12 cellular contexts compared by ENCODE assay signal in genomic region chr16:11683140-11683539, GRCh38. TPM values are rescaled to one million over a fixed set of nuclear protein-coding genes. Genes with fewer than 3 reads are reported as not detected.
DNase-seq lines count a peak whose midpoint lies in the region; TF ChIP-seq lines count a peak whose summit lies in the region.
"Had no signal": no experiment of that assay in that cellular context is flagged by ENCODE, and none has a peak within 500 bp of the region (broad histone marks: within the 10 kb centered on the region; RNA-seq: fewer than 3 reads in every experiment).

No MANE protein-coding gene starts in this region.

- H3K9me3 ChIP-seq in subcutaneous abdominal adipose tissue (ENCODE audit: control insufficient read depth in 5 of 5, low read length in 5 of 5), result no peaks in the 10 kb centered on the region
- no peaks in the 10 kb centered on the region for H3K9me3 ChIP-seq in CD8-positive, alpha-beta memory T cell (ENCODE audit: low read length)
- H3K9me3 ChIP-seq: right lobe of liver had no signal

- H3K27me3 Mint-ChIP-seq in activated naive CD4-positive, alpha-beta T cell treated with anti-CD3 and anti-CD28 coated beads, Interleukin-2, amount 10 ng/mL, durations not matched to agents 7 days and 5 days, result no peaks in the 10 kb centered on the region
- H3K27me3 Mint-ChIP-seq in activated CD4-positive, alpha-beta memory T cell treated with anti-CD3 and anti-CD28 coated beads, Interleukin-2, amount 10 ng/mL, durations not matched to agents 7 days and 5 days, result no peaks in the 10 kb centered on the region
- H3K27me3 Mint-ChIP-seq in mesothelial cell of epicardium (ENCODE audit: low read depth) (no peaks in the 10 kb centered on the region), Calu3 (ENCODE audit: unreplicated experiment) (no peaks in the 10 kb centered on the region)
- H3K27me3 Mint-ChIP-seq in CD8-positive, alpha-beta memory T cell, result no peaks in the 10 kb centered on the region

- H3K27me3 ChIP-seq in subcutaneous abdominal adipose tissue (ENCODE audit: control insufficient read depth in 5 of 5, insufficient read depth in 4 of 5, low read length in 5 of 5), result no peaks in the 10 kb centered on the region
- no peaks in the 10 kb centered on the region for H3K27me3 ChIP-seq in CD8-positive, alpha-beta memory T cell (ENCODE audit: insufficient read depth, low read length, poor library complexity, severe bottlenecking)
- H3K27me3 ChIP-seq: right lobe of liver had no signal

- peaks cover 4 to 34% (median 27%) of the 10 kb centered on the region in 5 donors for H3K4me1 ChIP-seq in subcutaneous abdominal adipose tissue (ENCODE audit: control insufficient read depth in 5 of 5, insufficient read depth in 5 of 5, low read length in 5 of 5)
- peaks cover 24% of the 10 kb centered on the region for H3K4me1 ChIP-seq in CD8-positive, alpha-beta memory T cell (ENCODE audit: insufficient read depth, low read length)

- H3K4me1 Mint-ChIP-seq in activated naive CD4-positive, alpha-beta T cell treated with anti-CD3 and anti-CD28 coated beads, Interleukin-2, amount 10 ng/mL, durations not matched to agents 7 days and 5 days, result peaks cover 53% of the 10 kb centered on the region
- H3K4me1 Mint-ChIP-seq in activated CD4-positive, alpha-beta memory T cell treated with anti-CD3 and anti-CD28 coated beads, Interleukin-2, amount 10 ng/mL, durations not matched to agents 7 days and 5 days, result peaks cover 59% of the 10 kb centered on the region
- H3K4me1 Mint-ChIP-seq in mesothelial cell of epicardium (no peaks in the 10 kb centered on the region), Calu3 (ENCODE audit: low read depth, unreplicated experiment) (peaks cover 24% of the 10 kb centered on the region)
- peaks cover 26 to 48% (median 33%) of the 10 kb centered on the region in 3 donors for H3K4me1 Mint-ChIP-seq in CD8-positive, alpha-beta memory T cell

- TF ChIP-seq CTCF in mesothelial cell of epicardium (IDR thresholded peaks at IDR 0.05; ENCODE audit: unreplicated experiment), result no peak
- TF ChIP-seq CTCF in Calu3 (IDR thresholded peaks at IDR 0.05; ENCODE audit: unreplicated experiment), result no peak

- intact Hi-C loops in Calu3 (cut with micrococcal nuclease; ENCODE audit: unreplicated experiment), result no loop called here

- H3K9me3 Mint-ChIP-seq in activated naive CD4-positive, alpha-beta T cell treated with anti-CD3 and anti-CD28 coated beads, Interleukin-2, amount 10 ng/mL, durations not matched to agents 7 days and 5 days, result no peaks in the 10 kb centered on the region
- no peaks in the 10 kb centered on the region for H3K9me3 Mint-ChIP-seq in activated CD4-positive, alpha-beta memory T cell treated with anti-CD3 and anti-CD28 coated beads, Interleukin-2, amount 10 ng/mL, durations not matched to agents 7 days and 5 days
- H3K9me3 Mint-ChIP-seq in mesothelial cell of epicardium, result no peaks in the 10 kb centered on the region
- no peaks in the 10 kb centered on the region for H3K9me3 Mint-ChIP-seq in Calu3 (ENCODE audit: low read depth, unreplicated experiment)
- no peaks in the 10 kb centered on the region for H3K9me3 Mint-ChIP-seq in CD8-positive, alpha-beta memory T cell

- H3K27ac ChIP-seq in subcutaneous abdominal adipose tissue (ENCODE audit: low read depth, low read length), result peak overlapping the region; percentile 2
- no peak overlapping the region for H3K27ac ChIP-seq in CD8-positive, alpha-beta memory T cell (ENCODE audit: low read depth, low read length)
- H3K27ac ChIP-seq: right lobe of liver had no signal

- H3K4me3 ChIP-seq in subcutaneous abdominal adipose tissue (ENCODE audit: low read depth in 1 of 5, low read length in 5 of 5), result no peak overlapping the region
- H3K4me3 ChIP-seq in CD8-positive, alpha-beta memory T cell (ENCODE audit: low read length), result no peak overlapping the region
- H3K4me3 ChIP-seq: right lobe of liver had no signal

- CTCF ChIA-PET in activated naive CD4-positive, alpha-beta T cell treated with anti-CD3 and anti-CD28 coated beads, Interleukin-2, amount 10 ng/mL, durations not matched to agents 7 days and 5 days (lab: Charles Lee), result interaction anchor here (0.7 kb wide), 1 partner anchor 31 kb away, joined by 4 read pairs; no protein-coding TSS in a partner anchor
- CTCF ChIA-PET in activated CD4-positive, alpha-beta memory T cell treated with anti-CD3 and anti-CD28 coated beads, Interleukin-2, amount 10 ng/mL, durations not matched to agents 7 days and 5 days (lab: Charles Lee), result no interaction called here
- CTCF ChIA-PET in Calu3 (lab: Charles Lee), result interaction anchor here (0.8 kb wide), 1 partner anchor 181 kb away, joined by 3 read pairs; no protein-coding TSS in a partner anchor
- CTCF ChIA-PET in CD8-positive, alpha-beta memory T cell (lab: Charles Lee), result interaction anchor here (1.2 kb wide), 1 partner anchor 31 kb away, joined by 5 read pairs; no protein-coding TSS in a partner anchor

- H3K36me3 Mint-ChIP-seq in activated naive CD4-positive, alpha-beta T cell treated with anti-CD3 and anti-CD28 coated beads, Interleukin-2, amount 10 ng/mL, durations not matched to agents 7 days and 5 days, result peaks cover 83% of the 10 kb centered on the region
- peaks cover 82% of the 10 kb centered on the region for H3K36me3 Mint-ChIP-seq in activated CD4-positive, alpha-beta memory T cell treated with anti-CD3 and anti-CD28 coated beads, Interleukin-2, amount 10 ng/mL, durations not matched to agents 7 days and 5 days (ENCODE audit: low read depth)
- peaks cover 45% of the 10 kb centered on the region for H3K36me3 Mint-ChIP-seq in mesothelial cell of epicardium
- peaks cover 56% of the 10 kb centered on the region for H3K36me3 Mint-ChIP-seq in Calu3 (ENCODE audit: insufficient read depth, unreplicated experiment)
- H3K36me3 Mint-ChIP-seq in CD8-positive, alpha-beta memory T cell, result peaks cover 16 to 94% (median 34%) of the 10 kb centered on the region in 3 donors

- peak overlapping the region; percentile 92 for H3K27ac Mint-ChIP-seq in activated naive CD4-positive, alpha-beta T cell treated with anti-CD3 and anti-CD28 coated beads, Interleukin-2, amount 10 ng/mL, durations not matched to agents 7 days and 5 days
- H3K27ac Mint-ChIP-seq in activated CD4-positive, alpha-beta memory T cell treated with anti-CD3 and anti-CD28 coated beads, Interleukin-2, amount 10 ng/mL, durations not matched to agents 7 days and 5 days, result peak overlapping the region; percentile 49
- H3K27ac Mint-ChIP-seq in mesothelial cell of epicardium (no peak overlapping the region), Calu3 (ENCODE audit: unreplicated experiment) (no peak overlapping the region)
- peak overlapping the region in 3 of 8 donors; percentile 27 to 68 (median 40) for H3K27ac Mint-ChIP-seq in CD8-positive, alpha-beta memory T cell

- H3K36me3 ChIP-seq in subcutaneous abdominal adipose tissue (ENCODE audit: control insufficient read depth in 5 of 5, insufficient read depth in 5 of 5, low read length in 5 of 5), result peaks cover 21 to 84% (median 69%) of the 10 kb centered on the region in 5 donors
- peaks cover 52% of the 10 kb centered on the region for H3K36me3 ChIP-seq in CD8-positive, alpha-beta memory T cell (ENCODE audit: insufficient read depth, low read length)

- BruUV-seq in Calu3 (replicated peaks; lab: Mats Ljungman, UMichigan), result no TSS peak

- POLR2A ChIA-PET in activated CD4-positive, alpha-beta memory T cell treated with anti-CD3 and anti-CD28 coated beads, Interleukin-2, amount 10 ng/mL, durations not matched to agents 7 days and 5 days (lab: Charles Lee), result no interaction called here
- POLR2A ChIA-PET in CD8-positive, alpha-beta memory T cell (lab: Charles Lee), result no interaction called here

- DNase-seq in activated naive CD4-positive, alpha-beta T cell treated with anti-CD3 and anti-CD28 coated beads, Interleukin-2, amount 10 ng/mL, durations not matched to agents 7 days and 5 days, result no peak
- DNase-seq in activated naive CD4-positive, alpha-beta T cell (lab: John Stamatoyannopoulos, UW), result no peak
- DNase-seq in activated CD4-positive, alpha-beta memory T cell treated with anti-CD3 and anti-CD28 coated beads, Interleukin-2, amount 10 ng/mL, durations not matched to agents 7 days and 5 days, result no peak
- peak; percentile 55 for DNase-seq in mesenteric fat pad (ENCODE audit: low spot score)
- DNase-seq in mesothelial cell of epicardium (ENCODE audit: low spot score in 2 of 2, unreplicated experiment in 2 of 2), result no peak
- no peak for DNase-seq in Calu3
- DNase-seq in CD8-positive, alpha-beta memory T cell, result no peak
- DNase-seq: activated T-cell treated with anti-CD3 and anti-CD28 coated beads for 4 hours, midbrain, NCI-H2171 had no signal

- no peak overlapping the region for H3K9ac ChIP-seq in subcutaneous abdominal adipose tissue (ENCODE audit: low read length in 5 of 5)

- H3K4me3 Mint-ChIP-seq in activated naive CD4-positive, alpha-beta T cell treated with anti-CD3 and anti-CD28 coated beads, Interleukin-2, amount 10 ng/mL, durations not matched to agents 7 days and 5 days, result no peak overlapping the region
- no peak overlapping the region for H3K4me3 Mint-ChIP-seq in activated CD4-positive, alpha-beta memory T cell treated with anti-CD3 and anti-CD28 coated beads, Interleukin-2, amount 10 ng/mL, durations not matched to agents 7 days and 5 days
- no peak overlapping the region for H3K4me3 Mint-ChIP-seq in mesothelial cell of epicardium
- H3K4me3 Mint-ChIP-seq in Calu3 (ENCODE audit: low read depth, unreplicated experiment), result no peak overlapping the region
- no peak overlapping the region for H3K4me3 Mint-ChIP-seq in CD8-positive, alpha-beta memory T cell

RNA-seq across cellular contexts. Expression of gene SNN, which starts 14.9 kb away (rescaled TPM):
- total RNA-seq in activated CD4-positive, alpha-beta memory T cell treated with anti-CD3 and anti-CD28 coated beads, Interleukin-2, amount 10 ng/mL, durations not matched to agents 7 days and 5 days, result 1 to 10 TPM; 6.2 to 7.3 TPM
- total RNA-seq in mesenteric fat pad (47.2 TPM), mesothelial cell of epicardium (38.3 to 40.2 TPM (median 39.9 TPM) in 3 replicates), Calu3 (2022) (26.0 and 31.3 TPM in 2 replicates)
- total RNA-seq in CD8-positive, alpha-beta memory T cell, result 1 to 10 TPM; 5.8 to 6.0 TPM
- polyA plus RNA-seq in CD8-positive, alpha-beta memory T cell, result 10.6 TPM

RNA-seq across cellular contexts. Expression of gene TXNDC11, which starts 59.5 kb away (rescaled TPM):
- 10 to 100 TPM; 45.3 to 46.6 TPM for total RNA-seq in activated CD4-positive, alpha-beta memory T cell treated with anti-CD3 and anti-CD28 coated beads, Interleukin-2, amount 10 ng/mL, durations not matched to agents 7 days and 5 days
- total RNA-seq in mesenteric fat pad (51.9 TPM), mesothelial cell of epicardium (27.5 to 30.5 TPM (median 27.8 TPM) in 3 replicates), Calu3 (2022) (51.3 and 52.1 TPM in 2 replicates)
- 10 to 100 TPM; 32.8 to 38.8 TPM for total RNA-seq in CD8-positive, alpha-beta memory T cell
- 57.8 TPM for polyA plus RNA-seq in CD8-positive, alpha-beta memory T cell

Comparison
In these comparisons a context has a peak if more than half of its experiments do, and no peak if none do; other contexts are left out.
1. H3K27ac Mint-ChIP-seq: peak in activated naive CD4-positive, alpha-beta T cell treated with anti-CD3 and anti-CD28 coated beads, Interleukin-2, amount 10 ng/mL, durations not matched to agents 7 days and 5 days (single experiment) and activated CD4-positive, alpha-beta memory T cell treated with anti-CD3 and anti-CD28 coated beads, Interleukin-2, amount 10 ng/mL, durations not matched to agents 7 days and 5 days (single experiment); none in mesothelial cell of epicardium (single experiment) and Calu3 (single experiment).